ENCODE assay signal across 8 cellular contexts in genomic region chr2:191679818-191680600, GRCh38. TPM values are rescaled to one million over a fixed set of nuclear protein-coding genes. Genes with fewer than 3 reads are reported as not detected.
A peak's percentile ranks its signal among the peaks of the same experiment; 100 is the strongest.
DNase-seq lines count a peak whose midpoint lies in the region; ATAC-seq and TF ChIP-seq lines count a peak whose summit lies in the region.

No MANE protein-coding gene starts in this region.

- no peaks in the 10 kb centered on the region for H3K9me3 Mint-ChIP-seq in T-cell

- POLR2A ChIA-PET in T-cell (lab: Charles Lee) = interaction anchor here in 1 of 2 donors (0.6 to 2.3 kb wide), 6 partner anchors 42 to 1479 kb away, joined by 3 to 9 read pairs (median 4); no protein-coding TSS in a partner anchor

- H3K4me3 ChIP-seq in BLaER1 treated with 17β-estradiol and CSF1 and Interleukin-3, amounts not matched to agents 10 nM and 100 nM = peak overlapping the region in 7 of 10 experiments; percentile 70 to 88 (median 83); a peak in 11 of 20 replicates
- H3K4me3 ChIP-seq in uterus = no peak overlapping the region

- intact Hi-C loops in uterus (cut with DNase I; ENCODE audit: low total_unique reads) = no loop called here

- H3K27me3 ChIP-seq in BLaER1 treated with 17β-estradiol and CSF1 and Interleukin-3, amounts not matched to agents 10 nM and 100 nM = no peaks in the 10 kb centered on the region
- no peaks in the 10 kb centered on the region for H3K27me3 ChIP-seq in foreskin keratinocyte
- H3K27me3 ChIP-seq in uterus = no peaks in the 10 kb centered on the region

- H3K4me2 ChIP-seq in BLaER1 treated with 17β-estradiol and CSF1 and Interleukin-3, amounts not matched to agents 10 nM and 100 nM = peak overlapping the region; percentile 81 to 97 (median 86); a peak in 21 of 22 replicates

- peak overlapping the region in 8 of 11 experiments; percentile 92 to 98 (median 98); a peak in 13 of 22 replicates for H3K27ac ChIP-seq in BLaER1 treated with 17β-estradiol and CSF1 and Interleukin-3, amounts not matched to agents 10 nM and 100 nM
- H3K27ac ChIP-seq in foreskin keratinocyte = peak overlapping the region; percentile 20
- H3K27ac ChIP-seq in uterus = peak overlapping the region; percentile 24 to 33

- ATAC-seq in GM19324 (IDR thresholded peaks at IDR 0.05; ENCODE audit: low FRiP score, unreplicated experiment) = peak; percentile 18
- peak; percentile 27 for ATAC-seq in HG03442 (IDR thresholded peaks at IDR 0.05; ENCODE audit: unreplicated experiment)
- ATAC-seq in T-cell (replicated peaks in 1 of 4) = no peak
- peak; percentile 53 for ATAC-seq in foreskin keratinocyte

- peaks cover 27% of the 10 kb centered on the region for H3K36me3 Mint-ChIP-seq in T-cell

- peak overlapping the region; percentile 92 to 100 for H3K27ac Mint-ChIP-seq in T-cell

- peaks cover 30 to 49% (median 36%) of the 10 kb centered on the region in 11 experiments for H3K36me3 ChIP-seq in BLaER1 treated with 17β-estradiol and CSF1 and Interleukin-3, amounts not matched to agents 10 nM and 100 nM
- no peaks in the 10 kb centered on the region for H3K36me3 ChIP-seq in uterus

- CTCF ChIA-PET in T-cell (lab: Charles Lee) = interaction anchor here (0.6 to 2.3 kb wide), 10 partner anchors 10 to 463 kb away, joined by 3 to 14 read pairs (median 4); no protein-coding TSS in a partner anchor

- H3K4me1 Mint-ChIP-seq in T-cell = peaks cover 59 to 76% (median 68%) of the 10 kb centered on the region in 3 donors

- peaks cover 36 to 78% (median 51%) of the 10 kb centered on the region in 10 experiments for H3K4me1 ChIP-seq in BLaER1 treated with 17β-estradiol and CSF1 and Interleukin-3, amounts not matched to agents 10 nM and 100 nM
- H3K4me1 ChIP-seq in foreskin keratinocyte = peaks cover 35% of the 10 kb centered on the region
- no peaks in the 10 kb centered on the region for H3K4me1 ChIP-seq in uterus

- TF ChIP-seq CTCF in foreskin keratinocyte (conservative IDR thresholded peaks at IDR 0.05) (no peak), uterus (IDR thresholded peaks at IDR 0.05) (no peak)

- peak in 3 of 34 experiments; percentile 1 to 12 (median 9) for DNase-seq in T-cell
- peak in 1 of 2 donors; percentile 87 for DNase-seq in foreskin keratinocyte
- no peak for DNase-seq in uterus
- DNase-seq in KG1 (lab: John Stamatoyannopoulos, UW) = no peak
- DNase-seq in stimulated activated naive CD4-positive, alpha-beta T cell treated with Interleukin-2 at 50 U/mL for 16 hours (lab: John Stamatoyannopoulos, UW) = no peak

- no peak for TF ChIP-seq POLR2A in uterus (IDR thresholded peaks at IDR 0.05)

- no peaks in the 10 kb centered on the region for H3K9me3 ChIP-seq in BLaER1 treated with 17β-estradiol and CSF1 and Interleukin-3, amounts not matched to agents 10 nM and 100 nM (replicated peaks in 1 of 11)
- no peaks in the 10 kb centered on the region for H3K9me3 ChIP-seq in uterus

- peak overlapping the region in 3 of 11 experiments; percentile 97 to 99 (median 97); a peak in 6 of 22 replicates for H3K9ac ChIP-seq in BLaER1 treated with 17β-estradiol and CSF1 and Interleukin-3, amounts not matched to agents 10 nM and 100 nM

- H3K27me3 Mint-ChIP-seq in T-cell = no peaks in the 10 kb centered on the region

- H3K4me3 Mint-ChIP-seq in T-cell = peak overlapping the region; percentile 97 to 99 (median 98)

- H4K20me1 ChIP-seq in BLaER1 treated with 17β-estradiol and CSF1 and Interleukin-3, amounts not matched to agents 10 nM and 100 nM = peaks cover 0 to 53% (median 0%) of the 10 kb centered on the region in 11 experiments; a peak in 5 of 22 replicates

RNA-seq across cellular contexts. Expression of gene NABP1, which starts 2.1 kb away (rescaled TPM):
- 10 to 100 TPM; 39.0 to 67.6 (median 51.3) TPM for total RNA-seq in T-cell
- total RNA-seq in foreskin keratinocyte = 31.3 and 36.6 TPM in 2 replicates
- 12.4 and 16.8 TPM in 2 replicates for polyA plus RNA-seq in foreskin keratinocyte
- total RNA-seq in uterus = 10 to 100 TPM in 3 of 4 donors, 1 to 10 TPM in 1; 2.3 to 43.3 (median 22.2) TPM

Comparison
In these comparisons a context has a peak if more than half of its experiments do, and no peak if none do; other contexts are left out.
1. H3K27ac ChIP-seq: peak in every context shown above with its lines; median percentile 98 in BLaER1 treated with 17β-estradiol and CSF1 and Interleukin-3, amounts not matched to agents 10 nM and 100 nM; 28 in uterus; 20 in foreskin keratinocyte.
2. H3K4me3 ChIP-seq: peak in BLaER1 treated with 17β-estradiol and CSF1 and Interleukin-3, amounts not matched to agents 10 nM and 100 nM (7 of 10); none in uterus (0 of 2).
3. ATAC-seq: peak in GM19324 (single experiment), HG03442 (single experiment) and foreskin keratinocyte (single experiment); none in T-cell (0 of 4).